ENCODE assay signal across 8 cellular contexts in genomic region chrX:7996414-7996813, GRCh38.
DNase-seq lines count a peak whose midpoint lies in the region; ATAC-seq, FAIRE-seq and TF ChIP-seq lines count a peak whose summit lies in the region.

No MANE protein-coding gene starts in this region.

- WGBS in heart right ventricle, 2 donors = 12 to 23% methylated on average over 2 of the region's 2 CpGs

- H3K27me3 ChIP-seq in heart right ventricle (no peaks in the 10 kb centered on the region), bronchial epithelial cell (ENCODE audit: control insufficient read depth, insufficient read depth, low read length) (no peaks in the 10 kb centered on the region)

- ATAC-seq in heart right ventricle (no peak), HG02852 (IDR thresholded peaks at IDR 0.05; ENCODE audit: unreplicated experiment) (peak; percentile 69)

- no peaks in the 10 kb centered on the region for H3K4me1 ChIP-seq in heart right ventricle

- no peak overlapping the region for H3K27ac ChIP-seq in heart right ventricle

- FAIRE-seq in bronchial epithelial cell (lab: Jason Lieb, UNC) = no peak

- peaks cover 0 to 8% (median 0%) of the 10 kb centered on the region in 11 donors for H3K9me3 ChIP-seq in heart right ventricle

- intact Hi-C loops in heart right ventricle (cut with DNase I) = loop anchor here (2.0 to 10.0 kb wide), 6 partner anchors 368 to 818 kb away; partner anchors contain the start of gene ANOS1 (in 1 of the 10)
- intact Hi-C loops in cardiac septum (cut with DNase I) = loop anchor here (5.0 to 10.0 kb wide), 3 partner anchors 368 to 818 kb away; no protein-coding TSS in a partner anchor

- H3K4me3 ChIP-seq in heart right ventricle (no peak overlapping the region), bronchial epithelial cell (ENCODE audit: low read depth, low read length) (no peak overlapping the region)

- H3K36me3 ChIP-seq in heart right ventricle (no peaks in the 10 kb centered on the region), bronchial epithelial cell (ENCODE audit: control insufficient read depth, insufficient read depth, low read length) (no peaks in the 10 kb centered on the region)

- DNase-seq in heart right ventricle (peak in 1 of 2 donors; percentile 11), cardiac septum (ENCODE audit: low spot score) (no peak), NOMO-1 treated with dmso at 0.1 percent for 144 hours (lab: John Stamatoyannopoulos, UW; ENCODE audit: unreplicated experiment) (peak; percentile 11), bronchial epithelial cell (ENCODE audit: low read depth) (peak; percentile 32), lung microvascular endothelial cell (ENCODE audit: low read depth in 2 of 2) (peak; percentile 25 to 52), dedifferentiated amniotic fluid mesenchymal stem cell (ENCODE audit: extremely low spot score) (no peak), NCI-H2029 treated with DMSO at 0.1 percent for 48 hours (lab: John Stamatoyannopoulos, UW) (no peak)

- peak; percentile 12 to 72 (median 61) for TF ChIP-seq CTCF in heart right ventricle (IDR thresholded peaks at IDR 0.05)
- no peak for TF ChIP-seq CTCF in bronchial epithelial cell (IDR thresholded peaks at IDR 0.05; ENCODE audit: insufficient read depth, low read length, severe bottlenecking)

Comparison
In these comparisons a context has a peak if more than half of its experiments do, and no peak if none do; other contexts are left out.
1. DNase-seq: peak in NOMO-1 treated with dmso at 0.1 percent for 144 hours (single experiment), bronchial epithelial cell (single experiment) and lung microvascular endothelial cell (2 of 2); none in cardiac septum (single experiment), dedifferentiated amniotic fluid mesenchymal stem cell (single experiment) and NCI-H2029 treated with DMSO at 0.1 percent for 48 hours (single experiment).